ENCODE assay signal across 8 cellular contexts in genomic region chr7:32427769-32428291, GRCh38.
A peak's percentile ranks its signal among the peaks of the same experiment; 100 is the strongest.
DNase-seq lines count a peak whose midpoint lies in the region; ATAC-seq and TF ChIP-seq lines count a peak whose summit lies in the region.

No MANE protein-coding gene starts in this region.

- no peak overlapping the region for H2AFZ ChIP-seq in DND-41 (ENCODE audit: low read depth, low read length)

- H3K27ac ChIP-seq in DND-41 (ENCODE audit: low read length), result no peak overlapping the region
- H3K27ac ChIP-seq in aorta (ENCODE audit: low read depth in 1 of 2, low read length in 2 of 2), result no peak overlapping the region

- H3K4me2 ChIP-seq in DND-41 (ENCODE audit: insufficient read depth, low read length), result no peak overlapping the region

- H3K4me1 ChIP-seq in DND-41 (ENCODE audit: insufficient read depth, low read length) (no peaks in the 10 kb centered on the region), aorta (ENCODE audit: control insufficient read depth in 1 of 2, insufficient read depth in 2 of 2, low read length in 2 of 2) (no peaks in the 10 kb centered on the region)

- H3K4me3 ChIP-seq in DND-41 (ENCODE audit: low read depth in 1 of 2, low read length in 2 of 2) (no peak overlapping the region), aorta (ENCODE audit: low read length in 2 of 2) (no peak overlapping the region)

- peak; percentile 45 for TF ChIP-seq CTCF in DND-41 (IDR thresholded peaks at IDR 0.05; ENCODE audit: borderline replicate concordance, extremely low read depth, low read length, poor library complexity, severe bottlenecking)

- H3K36me3 ChIP-seq in DND-41 (ENCODE audit: insufficient read depth, low read length) (no peaks in the 10 kb centered on the region), aorta (ENCODE audit: control insufficient read depth in 1 of 2, insufficient read depth in 2 of 2, low read length in 1 of 2) (no peaks in the 10 kb centered on the region)

- intact Hi-C loops in aorta (cut with DNase I), result no loop called here

- no peaks in the 10 kb centered on the region for H3K9me3 ChIP-seq in DND-41 (ENCODE audit: insufficient read depth, low read length, severe bottlenecking)
- peaks cover 8% of the 10 kb centered on the region for H3K9me3 ChIP-seq in aorta (ENCODE audit: control insufficient read depth, low read length)

- H3K79me2 ChIP-seq in DND-41 (ENCODE audit: insufficient read depth, low read length), result no peaks in the 10 kb centered on the region

- WGBS in aorta, 2 donors, result 1 to 4% methylated on average over 46 to 48 of the region's 48 CpGs

- no peaks in the 10 kb centered on the region for H4K20me1 ChIP-seq in DND-41 (ENCODE audit: insufficient read depth, low read length)

- no peaks in the 10 kb centered on the region for H3K27me3 ChIP-seq in DND-41 (ENCODE audit: insufficient read depth, low read length, poor library complexity)
- H3K27me3 ChIP-seq in aorta (ENCODE audit: control insufficient read depth in 1 of 2, insufficient read depth in 2 of 2, low read length in 1 of 2), result no peaks in the 10 kb centered on the region

- DNase-seq in DND-41 (peak; percentile 59), OCI-M1 (lab: John Stamatoyannopoulos, UW) (peak; percentile 1), glomerular visceral epithelial cell (ENCODE audit: extremely low spot score) (peak; percentile 68), pons (ENCODE audit: low spot score) (peak; percentile 8), aorta (peak; percentile 75 to 90)
- peak; percentile 27 for DNase-seq in activated gamma-delta T cell treated with anti-CD3 and anti-CD28 coated beads, Interleukin-2, amount 50 U/mL, for 16 hours (ENCODE audit: low read depth)

- no peak overlapping the region for H3K9ac ChIP-seq in DND-41 (ENCODE audit: low read depth, low read length)

- ATAC-seq in DND-41 (ENCODE audit: insufficient read depth, low read depth) (peak; percentile 81), HG02870 (IDR thresholded peaks at IDR 0.05; ENCODE audit: unreplicated experiment) (peak; percentile 83), aorta (ENCODE audit: low FRiP score) (peak; percentile 77), HG02938 (IDR thresholded peaks at IDR 0.05; ENCODE audit: unreplicated experiment) (no peak)

Comparison
In these comparisons a context has a peak if more than half of its experiments do, and no peak if none do; other contexts are left out.
1. DNase-seq: peak in every context shown above with its lines; median percentile 82 in aorta; 68 in glomerular visceral epithelial cell; 59 in DND-41; 27 in activated gamma-delta T cell treated with anti-CD3 and anti-CD28 coated beads, Interleukin-2, amount 50 U/mL, for 16 hours; 8 in pons; 1 in OCI-M1.